20 cellular contexts compared by ENCODE assay signal in genomic region chr18:37499008-37499407, GRCh38.
DNase-seq lines count a peak whose midpoint lies in the region; ATAC-seq and TF ChIP-seq lines count a peak whose summit lies in the region.
"Had no signal": no experiment of that assay in that cellular context is flagged by ENCODE, and none has a peak within 500 bp of the region (broad histone marks: within the 10 kb centered on the region; RNA-seq: fewer than 3 reads in every experiment).

No MANE protein-coding gene starts in this region.

- no peak overlapping the region for H3K4me3 ChIP-seq in endodermal cell (ENCODE audit: low read length)
- no peak overlapping the region for H3K4me3 ChIP-seq in lower leg skin (ENCODE audit: low read depth, poor library complexity, severe bottlenecking)
- H3K4me3 ChIP-seq: dorsolateral prefrontal cortex, psoas muscle had no signal

- WGBS in endodermal cell (ENCODE audit: insufficient coverage in 1 of 2, insufficient read length in 1 of 2), 2 experiments = 72 to 75% methylated on average over 2 to 3 of the region's 3 CpGs
- WGBS in lower leg skin, 2 donors = 39 to 56% methylated on average over 3 of the region's 3 CpGs

- TF ChIP-seq CTCF in endodermal cell (conservative IDR thresholded peaks at IDR 0.05) (no peak), lower leg skin (IDR thresholded peaks at IDR 0.05) (no peak)

- no peak overlapping the region for H3K9ac ChIP-seq in endodermal cell (ENCODE audit: extremely low read depth, low read length, poor library complexity, severe bottlenecking)

- peaks cover 2% of the 10 kb centered on the region for H3K4me1 Mint-ChIP-seq in endodermal cell
- H3K4me1 Mint-ChIP-seq in activated CD4-positive, alpha-beta T cell treated with anti-CD3 and anti-CD28 coated beads for 36 hours = no peaks in the 10 kb centered on the region

- no peaks in the 10 kb centered on the region for H3K9me3 ChIP-seq in endodermal cell (ENCODE audit: control insufficient read depth, low read length)
- H3K9me3 ChIP-seq: psoas muscle had no signal

- no peaks in the 10 kb centered on the region for H3K4me1 ChIP-seq in endodermal cell (ENCODE audit: control insufficient read depth, insufficient read depth, low read length)
- H3K4me1 ChIP-seq: psoas muscle had no signal

- H3K4me3 Mint-ChIP-seq in endodermal cell = no peak overlapping the region
- no peak overlapping the region for H3K4me3 Mint-ChIP-seq in activated CD4-positive, alpha-beta T cell treated with anti-CD3 and anti-CD28 coated beads for 36 hours
- H3K4me3 Mint-ChIP-seq: activated T-cell treated with anti-CD3 and anti-CD28 coated beads, Interleukin-2, amount 50 U/mL, for 24 hours; stimulated activated naive CD8-positive, alpha-beta T cell treated with anti-CD3 and anti-CD28 coated beads, Interleukin-15, Interleukin-2, amounts not matched to agents 100 ng/mL and 50 ng/mL, for 24 hours; T-helper 1 cell treated with Interleukin-12 subunit alpha and Interleukin-12 subunit beta and Interleukin-4 antibody, amounts not matched to agents 30 μg/mL and 1 μg/mL, for 36 hours had no signal

- peak overlapping the region; percentile 63 for H3K27ac ChIP-seq in endodermal cell (ENCODE audit: low read depth, low read length)
- H3K27ac ChIP-seq: psoas muscle, RWPE1 had no signal

- CTCF ChIA-PET in activated CD4-positive, alpha-beta T cell treated with anti-CD3 and anti-CD28 coated beads for 36 hours (lab: Charles Lee) = no interaction called here

- no peaks in the 10 kb centered on the region for H3K27me3 ChIP-seq in endodermal cell (ENCODE audit: control insufficient read depth, insufficient read depth, low read length, poor library complexity, severe bottlenecking)
- H3K27me3 ChIP-seq: dorsolateral prefrontal cortex had no signal

- no peaks in the 10 kb centered on the region for H3K36me3 ChIP-seq in endodermal cell (ENCODE audit: control insufficient read depth, insufficient read depth, low read length)

- H3K27ac Mint-ChIP-seq in endodermal cell = no peak overlapping the region
- H3K27ac Mint-ChIP-seq in activated CD4-positive, alpha-beta T cell treated with anti-CD3 and anti-CD28 coated beads for 36 hours = no peak overlapping the region
- H3K27ac Mint-ChIP-seq: activated T-cell treated with anti-CD3 and anti-CD28 coated beads, Interleukin-2, amount 50 U/mL, for 24 hours; stimulated activated naive CD8-positive, alpha-beta T cell treated with anti-CD3 and anti-CD28 coated beads, Interleukin-15, Interleukin-2, amounts not matched to agents 100 ng/mL and 50 ng/mL, for 24 hours; T-helper 1 cell treated with Interleukin-12 subunit alpha and Interleukin-12 subunit beta and Interleukin-4 antibody, amounts not matched to agents 30 μg/mL and 1 μg/mL, for 36 hours had no signal

- H3K27me3 Mint-ChIP-seq in endodermal cell (ENCODE audit: insufficient read depth) = peaks cover 3% of the 10 kb centered on the region
- H3K27me3 Mint-ChIP-seq in activated CD4-positive, alpha-beta T cell treated with anti-CD3 and anti-CD28 coated beads for 36 hours = peaks cover 8% of the 10 kb centered on the region
- H3K27me3 Mint-ChIP-seq: stimulated activated naive CD8-positive, alpha-beta T cell treated with anti-CD3 and anti-CD28 coated beads, Interleukin-15, Interleukin-2, amounts not matched to agents 100 ng/mL and 50 ng/mL, for 24 hours had no signal

- no peaks in the 10 kb centered on the region for H3K36me3 Mint-ChIP-seq in endodermal cell (ENCODE audit: low read depth)
- no peaks in the 10 kb centered on the region for H3K36me3 Mint-ChIP-seq in activated CD4-positive, alpha-beta T cell treated with anti-CD3 and anti-CD28 coated beads for 36 hours (ENCODE audit: low read depth)

- intact Hi-C loops in activated CD4-positive, alpha-beta T cell treated with anti-CD3 and anti-CD28 coated beads for 36 hours (cut with DNase I, micrococcal nuclease) = no loop called here
- intact Hi-C loops in lower leg skin (cut with DNase I; ENCODE audit: low total_unique reads) = no loop called here

- no peaks in the 10 kb centered on the region for H3K9me3 Mint-ChIP-seq in endodermal cell
- no peaks in the 10 kb centered on the region for H3K9me3 Mint-ChIP-seq in activated CD4-positive, alpha-beta T cell treated with anti-CD3 and anti-CD28 coated beads for 36 hours (ENCODE audit: low read depth)
- H3K9me3 Mint-ChIP-seq: activated T-cell treated with anti-CD3 and anti-CD28 coated beads, Interleukin-2, amount 50 U/mL, for 24 hours; stimulated activated naive CD8-positive, alpha-beta T cell treated with anti-CD3 and anti-CD28 coated beads, Interleukin-15, Interleukin-2, amounts not matched to agents 100 ng/mL and 50 ng/mL, for 24 hours; T-helper 1 cell treated with Interleukin-12 subunit alpha and Interleukin-12 subunit beta and Interleukin-4 antibody, amounts not matched to agents 30 μg/mL and 1 μg/mL, for 36 hours had no signal

- no peak for ATAC-seq in activated CD4-positive, alpha-beta T cell treated with anti-CD3 and anti-CD28 coated beads for 36 hours
- ATAC-seq in HG03342 (IDR thresholded peaks at IDR 0.05; ENCODE audit: unreplicated experiment) = no peak
- ATAC-seq: psoas muscle had no signal

- POLR2A ChIA-PET in activated CD4-positive, alpha-beta T cell treated with anti-CD3 and anti-CD28 coated beads for 36 hours (lab: Charles Lee) = no interaction called here

- TF ChIP-seq POLR2A in lower leg skin (IDR thresholded peaks at IDR 0.05) = no peak

- DNase-seq in DMS 273 treated with DMSO at 0.1 percent for 48 hours (lab: John Stamatoyannopoulos, UW) (peak; percentile 22), NCI-H1417 (lab: John Stamatoyannopoulos, UW) (peak in 2 of 3 experiments; percentile 88 to 97), NCI-H524 (lab: John Stamatoyannopoulos, UW) (peak; percentile 60 to 83), endodermal cell (no peak), lower leg skin (ENCODE audit: low spot score in 2 of 2) (no peak)
- no peak for DNase-seq in activated CD4-positive, alpha-beta T cell treated with anti-CD3 and anti-CD28 coated beads for 36 hours
- DNase-seq in activated CD4-positive, alpha-beta T cell treated with anti-CD3 and anti-CD28 coated beads for 48 hours = no peak
- DNase-seq: activated naive CD4-positive, alpha-beta T cell; activated T-cell treated with anti-CD3 and anti-CD28 coated beads, Interleukin-2, amount 50 U/mL, for 24 hours; amniotic stem cell; GDM1; kidney glomerular epithelial cell; NCI-H446; psoas muscle; stimulated activated CD4-positive, alpha-beta T cell treated with anti-CD3 and anti-CD28 coated beads, Interleukin-15, amount 100 ng/mL, for 24 hours had no signal

Comparison
In these comparisons a context has a peak if more than half of its experiments do, and no peak if none do; other contexts are left out.
1. DNase-seq: peak in DMS 273 treated with DMSO at 0.1 percent for 48 hours (single experiment), NCI-H1417 (2 of 3) and NCI-H524 (2 of 2); none in endodermal cell (single experiment), activated CD4-positive, alpha-beta T cell treated with anti-CD3 and anti-CD28 coated beads for 36 hours (single experiment), lower leg skin (0 of 2) and activated CD4-positive, alpha-beta T cell treated with anti-CD3 and anti-CD28 coated beads for 48 hours (single experiment).